35 cellular contexts compared by ENCODE assay signal in genomic region chr4:108416831-108417230, GRCh38.
"Had no signal": no experiment of that assay in that cellular context is flagged by ENCODE, and none has a peak within 500 bp of the region (broad histone marks: within the 10 kb centered on the region; RNA-seq: fewer than 3 reads in every experiment).

No MANE protein-coding gene starts in this region.

- FAIRE-seq: astrocyte, colon, TTC549 had no signal

- H3K27ac ChIP-seq: adrenal gland, body of pancreas, brain microvascular endothelial cell, breast epithelium, VCaP had no signal

- H3K4me3 Mint-ChIP-seq: activated B cell treated with CpG ODN at 0.5 μM for 24 hours; activated CD4-positive, alpha-beta memory T cell treated with anti-CD3 and anti-CD28 coated beads for 36 hours; activated CD4-positive, alpha-beta T cell treated with anti-CD3 and anti-CD28 coated beads, Interleukin-2, amount 10 ng/mL, durations not matched to agents 24 days and 14 days; activated naive CD4-positive, alpha-beta T cell treated with anti-CD3 and anti-CD28 coated beads for 36 hours; activated naive CD8-positive, alpha-beta T cell treated with anti-CD3 and anti-CD28 coated beads for 36 hours; activated T-cell treated with anti-CD3 and anti-CD28 coated beads, Interleukin-2, amount 50 U/mL, for 4 hours; activated T-cell treated with anti-CD3 and anti-CD28 coated beads, Interleukin-2, amount 50 U/mL, for 72 hours; activated T-helper 1 cell treated with anti-CD3 and anti-CD28 coated beads, Interleukin-12 subunit alpha, Interleukin-12 subunit beta, Interleukin-2, Interleukin-4 antibody, amounts not matched to agents 30 ng/mL and 10 ng/mL and 1 ng/mL, durations not matched to agents 14 hours and 24 hours and 36 hours; activated T-helper 17 cell treated with anti-CD3 and anti-CD28 coated beads, Interleukin-2, amount 50 U/mL, for 72 hours; T-helper 2 cell treated with Interferon-gamma antibody and Interleukin-4, amounts not matched to agents 5 μg/mL and 100 μg/mL, for 36 hours had no signal

- H3K4me1 ChIP-seq: adrenal gland, body of pancreas, breast epithelium had no signal

- H3K9me3 Mint-ChIP-seq: activated CD4-positive, alpha-beta memory T cell treated with anti-CD3 and anti-CD28 coated beads for 36 hours; activated naive CD4-positive, alpha-beta T cell treated with anti-CD3 and anti-CD28 coated beads for 36 hours; activated naive CD8-positive, alpha-beta T cell treated with anti-CD3 and anti-CD28 coated beads for 36 hours; activated T-cell treated with anti-CD3 and anti-CD28 coated beads, Interleukin-2, amount 50 U/mL, for 4 hours; activated T-helper 17 cell treated with anti-CD3 and anti-CD28 coated beads, Interleukin-2, amount 50 U/mL, for 72 hours had no signal

- H3K9me3 ChIP-seq: adrenal gland, body of pancreas, breast epithelium had no signal

- H3K36me3 ChIP-seq: adrenal gland, brain microvascular endothelial cell, breast epithelium had no signal

- H3K27me3 ChIP-seq: adrenal gland, body of pancreas, brain microvascular endothelial cell, breast epithelium had no signal

- DNase-seq: activated B cell treated with CpG ODN at 0.5 μM for 24 hours; activated CD4-positive, alpha-beta memory T cell treated with anti-CD3 and anti-CD28 coated beads for 36 hours; activated CD4-positive, alpha-beta T cell treated with anti-CD3 and anti-CD28 coated beads for 4 hours; activated CD4-positive, alpha-beta T cell treated with anti-CD3 and anti-CD28 coated beads, Interleukin-2, amount 50 U/mL, for 1 hour; activated CD4-positive, alpha-beta T cell treated with anti-CD3 and anti-CD28 coated beads, Interleukin-2, amount 50 U/mL, for 4 hours; activated CD4-positive, CD25-positive, alpha-beta regulatory T cell treated with anti-CD3 and anti-CD28 coated beads, Interleukin-2, amount 50 U/mL, for 72 hours; activated CD8-positive, alpha-beta memory T cell treated with anti-CD3 and anti-CD28 coated beads, Interleukin-2, amount 50 U/mL, for 4 hours; activated effector memory CD4-positive, alpha-beta T cell treated with anti-CD3 and anti-CD28 coated beads, Interleukin-2, amount 50 U/mL, for 16 hours; activated gamma-delta T cell treated with Interleukin-2 at 50 U/mL for 16 hours; activated naive CD4-positive, alpha-beta T cell; activated naive CD4-positive, alpha-beta T cell treated with anti-CD3 and anti-CD28 coated beads for 36 hours; activated naive CD4-positive, alpha-beta T cell treated with anti-CD3 and anti-CD28 coated beads, Interleukin-2, amount 50 U/mL, for 16 hours; activated naive CD8-positive, alpha-beta T cell treated with anti-CD3 and anti-CD28 coated beads for 36 hours; activated T-cell treated with anti-CD3 and anti-CD28 coated beads for 4 hours; activated T-cell treated with anti-CD3 and anti-CD28 coated beads, Interleukin-2, amount 50 U/mL, for 1 hour; activated T-cell treated with anti-CD3 and anti-CD28 coated beads, Interleukin-2, amount 50 U/mL, for 4 hours; activated T-cell treated with anti-CD3 and anti-CD28 coated beads, Interleukin-2, amount 50 U/mL, for 72 hours; adrenal gland; amniotic stem cell; aorta; body of pancreas; brain microvascular endothelial cell; central memory CD4-positive, alpha-beta T cell; T-helper 2 cell; T-helper 9 cell had no signal

- H3K4me3 ChIP-seq: adrenal gland, body of pancreas, breast epithelium had no signal

- H3K4me1 Mint-ChIP-seq: activated B cell treated with CpG ODN at 0.5 μM for 24 hours; activated T-helper 17 cell treated with anti-CD3 and anti-CD28 coated beads, Interleukin-2, amount 50 U/mL, for 72 hours had no signal

- ATAC-seq: activated naive CD4-positive, alpha-beta T cell treated with anti-CD3 and anti-CD28 coated beads, Interleukin-2, amount 50 U/mL, for 72 hours; activated T-cell treated with anti-CD3 and anti-CD28 coated beads, Interleukin-2, amount 50 U/mL, for 4 hours; activated T-cell treated with anti-CD3 and anti-CD28 coated beads, Interleukin-2, amount 50 U/mL, for 72 hours; activated T-helper 17 cell treated with anti-CD3 and anti-CD28 coated beads, Interleukin-2, amount 50 U/mL, for 72 hours; body of pancreas had no signal

- H3K27ac Mint-ChIP-seq: activated B cell treated with CpG ODN at 0.5 μM for 24 hours; activated CD4-positive, alpha-beta memory T cell treated with anti-CD3 and anti-CD28 coated beads for 36 hours; activated CD4-positive, alpha-beta T cell treated with anti-CD3 and anti-CD28 coated beads, Interleukin-2, amount 10 ng/mL, durations not matched to agents 24 days and 14 days; activated naive CD4-positive, alpha-beta T cell treated with anti-CD3 and anti-CD28 coated beads for 36 hours; activated naive CD4-positive, alpha-beta T cell treated with anti-CD3 and anti-CD28 coated beads, Interleukin-2, amount 50 U/mL, for 72 hours; activated naive CD8-positive, alpha-beta T cell treated with anti-CD3 and anti-CD28 coated beads for 36 hours; activated T-cell treated with anti-CD3 and anti-CD28 coated beads, Interleukin-2, amount 50 U/mL, for 72 hours; activated T-helper 1 cell treated with anti-CD3 and anti-CD28 coated beads, Interleukin-12 subunit alpha, Interleukin-12 subunit beta, Interleukin-2, Interleukin-4 antibody, amounts not matched to agents 30 ng/mL and 10 ng/mL and 1 ng/mL, durations not matched to agents 14 hours and 24 hours and 36 hours; activated T-helper 17 cell treated with anti-CD3 and anti-CD28 coated beads, Interleukin-2, amount 50 U/mL, for 72 hours; T-helper 2 cell treated with Interferon-gamma antibody and Interleukin-4, amounts not matched to agents 5 μg/mL and 100 μg/mL, for 36 hours had no signal

- H3K36me3 Mint-ChIP-seq: activated CD4-positive, alpha-beta memory T cell treated with anti-CD3 and anti-CD28 coated beads for 36 hours; activated naive CD4-positive, alpha-beta T cell treated with anti-CD3 and anti-CD28 coated beads, Interleukin-2, amount 50 U/mL, for 72 hours; activated naive CD8-positive, alpha-beta T cell treated with anti-CD3 and anti-CD28 coated beads for 36 hours had no signal

- H3K27me3 Mint-ChIP-seq: activated B cell treated with CpG ODN at 0.5 μM for 24 hours; activated CD4-positive, alpha-beta memory T cell treated with anti-CD3 and anti-CD28 coated beads for 36 hours; activated naive CD8-positive, alpha-beta T cell treated with anti-CD3 and anti-CD28 coated beads for 36 hours; activated T-helper 17 cell treated with anti-CD3 and anti-CD28 coated beads, Interleukin-2, amount 50 U/mL, for 72 hours had no signal
